In the genomic region with DNA sequence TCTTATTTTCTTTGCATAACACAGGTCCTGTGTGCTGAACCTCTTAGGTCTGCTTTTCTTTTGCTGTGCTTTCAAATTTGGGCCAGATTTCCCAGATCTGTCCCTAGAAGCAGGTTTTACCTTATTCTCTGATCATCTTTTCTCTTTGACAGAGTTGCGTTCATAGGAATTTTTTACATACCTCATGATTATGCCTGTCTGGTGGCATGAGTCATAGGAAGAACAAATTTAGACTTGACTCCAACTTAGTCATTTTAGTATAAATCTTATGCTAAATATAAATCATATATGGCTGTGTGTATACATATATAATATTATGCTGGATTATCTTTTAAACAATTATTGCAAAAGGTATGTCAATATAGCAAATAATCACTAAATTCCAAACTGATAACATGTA, we compare ENCODE assay signal across 31 cellular contexts.
"Had no signal": no experiment of that assay in that cellular context is flagged by ENCODE, and none has a peak within 500 bp of the region (broad histone marks: within the 10 kb centered on the region; RNA-seq: fewer than 3 reads in every experiment).

No MANE protein-coding gene starts in this region.

- DNase-seq: activated CD4-positive, alpha-beta memory T cell treated with anti-CD3 and anti-CD28 coated beads for 36 hours; activated CD4-positive, alpha-beta T cell treated with anti-CD3 and anti-CD28 coated beads for 48 hours; activated CD8-positive, alpha-beta memory T cell treated with anti-CD3 and anti-CD28 coated beads, Interleukin-2, amount 50 U/mL, for 4 hours; activated gamma-delta T cell treated with Interleukin-2 at 50 U/mL for 16 hours; activated naive CD4-positive, alpha-beta T cell treated with anti-CD3 and anti-CD28 coated beads, Interleukin-2, amount 50 U/mL, for 16 hours; activated T-cell treated with anti-CD3 and anti-CD28 coated beads, Interleukin-2, amount 50 U/mL, for 24 hours; amniotic stem cell; cortex of kidney; foreskin fibroblast; left ventricle myocardium inferior; naive B cell; nephron progenitor cell; stimulated activated CD4-positive, alpha-beta T cell treated with anti-CD3 and anti-CD28 coated beads, Interleukin-1b, Interleukin-23, amount 100 ng/mL, for 48 hours; stimulated activated CD4-positive, alpha-beta T cell treated with anti-CD3 and anti-CD28 coated beads, Interleukin-4, amount 100 ng/mL, for 4 hours; stimulated activated CD8-positive, alpha-beta memory T cell treated with anti-CD3 and anti-CD28 coated beads, Interleukin-4, amount 100 ng/mL, for 48 hours; stimulated activated naive CD8-positive, alpha-beta T cell treated with anti-CD3 and anti-CD28 coated beads, Interleukin-15, amount 100 ng/mL, for 72 hours; substantia nigra; T-helper 9 cell; thyroid gland; upper lobe of right lung; WERI-Rb-1 had no signal

- H3K27me3 Mint-ChIP-seq: activated CD4-positive, alpha-beta memory T cell treated with anti-CD3 and anti-CD28 coated beads for 36 hours; activated T-cell treated with anti-CD3 and anti-CD28 coated beads, Interleukin-2, amount 50 U/mL, for 24 hours; activated T-helper 17 cell treated with anti-CD3 and anti-CD28 coated beads, Interleukin-2, amount 50 U/mL, for 72 hours; naive B cell; progenitor cell of endocrine pancreas; stimulated activated memory B cell treated with anti-CD40 and anti-IgM and Interleukin-4, amounts not matched to agents 10 μg/mL and 1 μg/mL and 100 μg/mL, for 72 hours; stimulated activated naive CD8-positive, alpha-beta T cell treated with anti-CD3 and anti-CD28 coated beads, Interleukin-15, amount 100 ng/mL, for 72 hours had no signal

- H3K4me1 ChIP-seq: left ventricle myocardium inferior, thyroid gland, upper lobe of right lung had no signal

- H3K36me3 ChIP-seq: cardiac muscle cell, left ventricle myocardium inferior, neutrophil, thyroid gland, upper lobe of right lung, WERI-Rb-1 had no signal

- H3K27ac Mint-ChIP-seq: activated CD4-positive, alpha-beta memory T cell treated with anti-CD3 and anti-CD28 coated beads for 36 hours; activated T-cell treated with anti-CD3 and anti-CD28 coated beads, Interleukin-2, amount 50 U/mL, for 24 hours; activated T-helper 17 cell treated with anti-CD3 and anti-CD28 coated beads, Interleukin-2, amount 50 U/mL, for 72 hours; naive B cell; nephron progenitor cell; progenitor cell of endocrine pancreas; stimulated activated memory B cell treated with anti-CD40 and anti-IgM and Interleukin-4, amounts not matched to agents 10 μg/mL and 1 μg/mL and 100 μg/mL, for 72 hours; T-helper 1 cell treated with Interleukin-12 subunit alpha and Interleukin-12 subunit beta and Interleukin-4 antibody, amounts not matched to agents 30 μg/mL and 1 μg/mL, for 36 hours had no signal

- FAIRE-seq: endothelial cell of umbilical vein, islet of Langerhans had no signal

- H3K4me3 ChIP-seq: cardiac muscle cell, left ventricle myocardium inferior, lung, smooth muscle cell, thyroid gland, upper lobe of right lung had no signal

- H3K4me2 ChIP-seq: smooth muscle cell had no signal

- H3K4me3 Mint-ChIP-seq: activated CD4-positive, alpha-beta memory T cell treated with anti-CD3 and anti-CD28 coated beads for 36 hours; activated T-cell treated with anti-CD3 and anti-CD28 coated beads, Interleukin-2, amount 50 U/mL, for 24 hours; activated T-helper 17 cell treated with anti-CD3 and anti-CD28 coated beads, Interleukin-2, amount 50 U/mL, for 72 hours; naive B cell; nephron progenitor cell; stimulated activated memory B cell treated with anti-CD40 and anti-IgM and Interleukin-4, amounts not matched to agents 10 μg/mL and 1 μg/mL and 100 μg/mL, for 72 hours; stimulated activated naive CD8-positive, alpha-beta T cell treated with anti-CD3 and anti-CD28 coated beads, Interleukin-15, amount 100 ng/mL, for 72 hours; T-helper 1 cell treated with Interleukin-12 subunit alpha and Interleukin-12 subunit beta and Interleukin-4 antibody, amounts not matched to agents 30 μg/mL and 1 μg/mL, for 36 hours had no signal

- H3K9me3 Mint-ChIP-seq: activated T-helper 17 cell treated with anti-CD3 and anti-CD28 coated beads, Interleukin-2, amount 50 U/mL, for 72 hours; nephron progenitor cell; stimulated activated memory B cell treated with anti-CD40 and anti-IgM and Interleukin-4, amounts not matched to agents 10 μg/mL and 1 μg/mL and 100 μg/mL, for 72 hours; T-helper 1 cell treated with Interleukin-12 subunit alpha and Interleukin-12 subunit beta and Interleukin-4 antibody, amounts not matched to agents 30 μg/mL and 1 μg/mL, for 36 hours had no signal

- H3K27ac ChIP-seq: cardiac muscle cell, left ventricle myocardium inferior, neutrophil, thyroid gland, upper lobe of right lung, WERI-Rb-1 had no signal

- H3K9me3 ChIP-seq: left ventricle myocardium inferior, neutrophil, thyroid gland, upper lobe of right lung had no signal

- H3K4me1 Mint-ChIP-seq: activated T-helper 17 cell treated with anti-CD3 and anti-CD28 coated beads, Interleukin-2, amount 50 U/mL, for 72 hours; naive B cell; nephron progenitor cell; stimulated activated memory B cell treated with anti-CD40 and anti-IgM and Interleukin-4, amounts not matched to agents 10 μg/mL and 1 μg/mL and 100 μg/mL, for 72 hours; stimulated activated naive CD8-positive, alpha-beta T cell treated with anti-CD3 and anti-CD28 coated beads, Interleukin-15, amount 100 ng/mL, for 72 hours had no signal

- H3K36me3 Mint-ChIP-seq: activated CD4-positive, alpha-beta memory T cell treated with anti-CD3 and anti-CD28 coated beads for 36 hours; naive B cell; stimulated activated memory B cell treated with anti-CD40 and anti-IgM and Interleukin-4, amounts not matched to agents 10 μg/mL and 1 μg/mL and 100 μg/mL, for 72 hours had no signal

- H3K27me3 ChIP-seq: cardiac muscle cell, neutrophil, thyroid gland, upper lobe of right lung had no signal
